In the genomic region with DNA sequence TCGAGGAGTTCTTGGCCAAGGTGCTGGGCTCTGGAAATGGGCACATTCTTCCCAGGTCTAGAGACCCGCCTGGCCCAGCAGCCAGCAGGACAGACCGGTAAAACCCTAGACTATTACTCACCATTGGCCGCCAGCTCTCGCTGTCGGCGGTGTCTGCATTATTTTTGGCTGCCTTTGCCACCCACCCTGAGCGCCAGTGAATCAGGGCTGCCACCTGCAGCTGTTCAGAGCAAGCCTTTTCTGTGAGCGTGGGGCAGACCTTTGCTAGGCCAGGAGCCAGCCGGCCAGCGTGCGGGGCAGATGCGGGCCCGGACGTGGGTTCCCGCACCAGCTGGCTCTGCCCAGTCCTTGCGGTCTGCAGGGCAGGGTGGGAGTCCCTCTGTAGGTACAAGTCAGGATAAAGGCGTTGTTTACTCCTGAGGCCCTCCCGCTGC, we compare ENCODE assay signal across 15 cellular contexts. TPM values are rescaled to one million over a fixed set of nuclear protein-coding genes. Genes with fewer than 3 reads are reported as not detected.
DNase-seq lines count a peak whose midpoint lies in the region; ATAC-seq lines count a peak whose summit lies in the region.
"Had no signal": no experiment of that assay in that cellular context is flagged by ENCODE, and none has a peak within 500 bp of the region (broad histone marks: within the 10 kb centered on the region; RNA-seq: fewer than 3 reads in every experiment).

No MANE protein-coding gene starts in this region.

- no peak for ATAC-seq in HG02973 (IDR thresholded peaks at IDR 0.05; ENCODE audit: unreplicated experiment)

- H3K9ac ChIP-seq in HUES6 (ENCODE audit: low read length) = no peak overlapping the region
- H3K9ac ChIP-seq: GM23248 had no signal

- 0 out of 2 replicates have a peak overlapping the region, but pooled peaks have one; percentile 14 for H3K27ac ChIP-seq in HUES6 (ENCODE audit: low read depth, low read length)
- H3K27ac ChIP-seq: GM23248 had no signal

- DNase-seq in A172 (ENCODE audit: low spot score) (peak; percentile 72), epidermal melanocyte (ENCODE audit: insufficient read length, low spot score) (peak; percentile 0), posterior cingulate gyrus (peak in 8 of 10 donors; percentile 41 to 94 (median 62)), NCI-H226 (no peak), NCI-H2081 treated with DMSO at 0.1 percent for 48 hours (lab: John Stamatoyannopoulos, UW) (no peak)
- no peak for DNase-seq in stimulated activated CD4-positive, alpha-beta T cell treated with anti-CD3 and anti-CD28 coated beads, Interleukin-12 subunit alpha, Interleukin-12 subunit beta, amount 100 ng/mL, for 4 hours
- DNase-seq: CD4-positive, alpha-beta memory T cell; GF-D8; GM23248; NCI-H1092 treated with DMSO at 0.1 percent for 48 hours; NCI-H187 treated with DMSO at 0.1 percent for 48 hours; NCI-H2171 had no signal

- no peaks in the 10 kb centered on the region for H3K27me3 ChIP-seq in HUES6 (ENCODE audit: control insufficient read depth, insufficient read depth, low read length)

- peaks cover 65% of the 10 kb centered on the region for H3K36me3 ChIP-seq in HUES6 (ENCODE audit: control insufficient read depth, insufficient read depth, low read length)

- no peaks in the 10 kb centered on the region for H3K4me1 ChIP-seq in HUES6 (ENCODE audit: control insufficient read depth, insufficient read depth, low read length)

- no peaks in the 10 kb centered on the region for H3K9me3 ChIP-seq in HUES6 (ENCODE audit: control insufficient read depth, insufficient read depth, low read depth, low read length)

- intact Hi-C loops in posterior cingulate gyrus (cut with DNase I) = no loop called here

- no peak overlapping the region for H3K4me3 ChIP-seq in HUES6 (ENCODE audit: low read depth, low read length)
- H3K4me3 ChIP-seq: GM23248 had no signal

RNA-seq across cellular contexts. Expression of gene CLEC18A, which starts 15.8 kb away (rescaled TPM):
- total RNA-seq in A172 (2014; rRNA removed; shearing (Covaris generic)) = 0.29 and 0.65 TPM in 2 replicates
- total RNA-seq: NCI-H460 had no signal

Comparison
In these comparisons a context has a peak if more than half of its experiments do, and no peak if none do; other contexts are left out.
1. DNase-seq: peak in A172 (single experiment), epidermal melanocyte (single experiment) and posterior cingulate gyrus (8 of 10); none in NCI-H226 (single experiment), stimulated activated CD4-positive, alpha-beta T cell treated with anti-CD3 and anti-CD28 coated beads, Interleukin-12 subunit alpha, Interleukin-12 subunit beta, amount 100 ng/mL, for 4 hours (single experiment) and NCI-H2081 treated with DMSO at 0.1 percent for 48 hours (single experiment).